In genomic region chr20:62972270-62973032, GRCh38 we compare ENCODE assay signal across 8 cellular contexts. TPM values are rescaled to one million over a fixed set of nuclear protein-coding genes. Genes with fewer than 3 reads are reported as not detected.
DNase-seq lines count a peak whose midpoint lies in the region; ATAC-seq, FAIRE-seq and TF ChIP-seq lines count a peak whose summit lies in the region.

No MANE protein-coding gene starts in this region.

- intact Hi-C loops in endothelial cell of umbilical vein (cut with micrococcal nuclease), result loop anchor here (1.0 kb wide), 2 partner anchors 18 to 37 kb away; no protein-coding TSS in a partner anchor

- H3K27me3 ChIP-seq in NT2/D1 (ENCODE audit: insufficient read depth, insufficient read length) (peaks cover 39% of the 10 kb centered on the region), endothelial cell of umbilical vein (ENCODE audit: control insufficient read depth in 2 of 2, insufficient read depth in 2 of 2, low read length in 2 of 2) (peaks cover 27 to 29% of the 10 kb centered on the region in 2 experiments)

- no peak overlapping the region for H3K27ac ChIP-seq in endothelial cell of umbilical vein (ENCODE audit: insufficient read depth, low read depth, low read length)
- no peak overlapping the region for H3K27ac ChIP-seq in mesodermal cell (ENCODE audit: low read depth, low read length, severe bottlenecking)

- no peak overlapping the region for H3K4me2 ChIP-seq in endothelial cell of umbilical vein (ENCODE audit: insufficient read depth, low read length)

- no peaks in the 10 kb centered on the region for H3K79me2 ChIP-seq in endothelial cell of umbilical vein (ENCODE audit: control insufficient read depth, insufficient read depth, low read length)

- peak overlapping the region; percentile 43 for H3K4me3 ChIP-seq in AG04449 (ENCODE audit: low read depth, low read length)
- peak overlapping the region; percentile 41 for H3K4me3 ChIP-seq in NT2/D1 (ENCODE audit: insufficient read length, low read depth)
- no peak overlapping the region for H3K4me3 ChIP-seq in endothelial cell of umbilical vein (replicated peaks in 1 of 3; ENCODE audit: insufficient read depth in 1 of 3, low read depth in 1 of 3, low read length in 3 of 3)
- H3K4me3 ChIP-seq in mesodermal cell (ENCODE audit: extremely low read depth, insufficient read depth, low read length, poor library complexity, severe bottlenecking), result peak overlapping the region; percentile 8

- CTCF ChIA-PET in AG04449 (lab: Yijun Ruan, JAX) (interaction anchor here (0.6 to 1.9 kb wide), 32 partner anchors 9 to 558 kb away, joined by 3 to 21 read pairs (median 4); partner anchors contain the start of gene DIDO1), endothelial cell of umbilical vein (lab: Charles Lee) (interaction anchor here (0.5 to 1.7 kb wide), 40 partner anchors 9 to 660 kb away, joined by 3 to 18 read pairs (median 4); partner anchors contain the start of genes DIDO1, GID8, SLC17A9 and TCFL5)

- WGBS in mesodermal cell (ENCODE audit: insufficient coverage in 2 of 2), 2 experiments, result 3 to 5% methylated on average over 38 to 43 of the region's 45 CpGs

- no TSS peak for BruUV-seq in endothelial cell of umbilical vein (replicated peaks; lab: Mats Ljungman, UMichigan)

- ATAC-seq in GM18520 (IDR thresholded peaks at IDR 0.05; ENCODE audit: unreplicated experiment), result peak; percentile 61

- no peaks in the 10 kb centered on the region for H4K20me1 ChIP-seq in endothelial cell of umbilical vein (replicated peaks; ENCODE audit: control insufficient read depth, extremely low read depth, insufficient read depth, low read length)

- peak overlapping the region; percentile 29 for H2AFZ ChIP-seq in endothelial cell of umbilical vein (ENCODE audit: low read depth, low read length)

- dilution Hi-C loops in endothelial cell of umbilical vein (cut with MboI; ENCODE audit: extremely low pct_ligation_motif_present, low sequenced_read_pairs), result no loop called here

- peak; percentile 85 for FAIRE-seq in endothelial cell of umbilical vein (lab: Jason Lieb, UNC)

- H3K9me1 ChIP-seq in endothelial cell of umbilical vein (replicated peaks; ENCODE audit: control insufficient read depth, extremely low read depth, insufficient read depth, low read length), result no peaks in the 10 kb centered on the region

- DNase-seq in AG04449 (ENCODE audit: low read depth, low spot score) (peak; percentile 3), HT-29 (ENCODE audit: low spot score) (peak; percentile 94), NT2/D1 (ENCODE audit: low read depth, low spot score) (peak; percentile 83), endothelial cell of umbilical vein (ENCODE audit: low read depth, low spot score) (peak; percentile 79)
- DNase-seq in activated CD8-positive, alpha-beta memory T cell treated with anti-CD3 and anti-CD28 coated beads, Interleukin-2, amount 50 U/mL, for 1 hour (ENCODE audit: extremely low read depth), result peak; percentile 63
- DNase-seq in stimulated activated CD8-positive, alpha-beta memory T cell treated with anti-CD3 and anti-CD28 coated beads, Interleukin-15, amount 100 ng/mL, for 48 hours (ENCODE audit: low read depth in 2 of 2), result peak; percentile 79 to 81

- no peaks in the 10 kb centered on the region for H3K9me3 ChIP-seq in NT2/D1 (ENCODE audit: insufficient read depth, low read length)
- H3K9me3 ChIP-seq in endothelial cell of umbilical vein (replicated peaks; ENCODE audit: control insufficient read depth, insufficient read depth, low read length), result no peaks in the 10 kb centered on the region
- no peaks in the 10 kb centered on the region for H3K9me3 ChIP-seq in mesodermal cell (ENCODE audit: control insufficient read depth, low read length)

- TF ChIP-seq CTCF in AG04449 (IDR thresholded peaks at IDR 0.05; ENCODE audit: insufficient read depth, low read length, missing control alignments) (peak; percentile 99), endothelial cell of umbilical vein (IDR thresholded peaks at IDR 0.05; ENCODE audit: extremely low read depth in 1 of 2, insufficient read depth in 1 of 2, low read depth in 1 of 2, low read length in 2 of 2) (peak; percentile 85 to 93)

- peak overlapping the region; percentile 65 for H3K9ac ChIP-seq in NT2/D1 (ENCODE audit: insufficient read length, low read depth)
- no peak overlapping the region for H3K9ac ChIP-seq in endothelial cell of umbilical vein (replicated peaks; ENCODE audit: extremely low read depth, insufficient read depth, low read length)

- TF ChIP-seq POLR2A in endothelial cell of umbilical vein (IDR thresholded peaks at IDR 0.05; ENCODE audit: low read depth, low read length), result no peak

- H3K36me3 ChIP-seq in NT2/D1 (ENCODE audit: insufficient read depth, insufficient read length, low read length) (no peaks in the 10 kb centered on the region), endothelial cell of umbilical vein (ENCODE audit: control insufficient read depth in 2 of 2, extremely low read depth in 1 of 2, insufficient read depth in 2 of 2, low read length in 2 of 2) (no peaks in the 10 kb centered on the region), mesodermal cell (ENCODE audit: control insufficient read depth, insufficient read depth, low read length) (no peaks in the 10 kb centered on the region)

- H3K4me1 ChIP-seq in NT2/D1 (ENCODE audit: insufficient read depth, insufficient read length) (peaks cover 28% of the 10 kb centered on the region), endothelial cell of umbilical vein (ENCODE audit: control insufficient read depth, extremely low read depth, insufficient read depth, low read length) (no peaks in the 10 kb centered on the region), mesodermal cell (ENCODE audit: control insufficient read depth, insufficient read depth, low read length, poor library complexity, severe bottlenecking) (no peaks in the 10 kb centered on the region)

- POLR2A ChIA-PET in AG04449 (lab: Yijun Ruan, JAX) (interaction anchor here (0.9 kb wide), 2 partner anchors 19 to 37 kb away, joined by 3 read pairs; no protein-coding TSS in a partner anchor), endothelial cell of umbilical vein (lab: Charles Lee) (interaction anchor here (1.4 kb wide), 1 partner anchor 34 kb away, joined by 3 read pairs; the partner anchor contains the start of gene BHLHE23)

TF ChIP-seq in endothelial cell of umbilical vein, 7 proteins besides CTCF, POLR2A, EP300 and RAD21:
- TF ChIP-seq JUN (IDR thresholded peaks at IDR 0.05; ENCODE audit: borderline replicate concordance, insufficient read depth, insufficient read length, low read depth) (no peak), EZH2 (IDR thresholded peaks at IDR 0.05; ENCODE audit: borderline replicate concordance, low read depth, low read length, severe bottlenecking) (peak; percentile 77)

RNA-seq across cellular contexts. Expression of gene SLC17A9, which starts 19.9 kb away (rescaled TPM):
- total RNA-seq in HT-29 (2014; rRNA removed; shearing (Covaris generic)), result 119 and 127 TPM in 2 replicates
- 44.5 and 49.4 TPM in 2 replicates for total RNA-seq in endothelial cell of umbilical vein
- polyA plus RNA-seq in endothelial cell of umbilical vein, result 38.2 and 48.3 TPM in 2 replicates
- 9.6 and 15.4 TPM in 2 replicates for polyA plus RNA-seq in endothelial cell of umbilical vein (2011; cell fraction: cytosol; rRNA removed)
- 182 and 237 TPM in 2 replicates for polyA plus RNA-seq in endothelial cell of umbilical vein (2011; cell fraction: nucleus; rRNA removed)
- 22.2 and 38.9 TPM in 2 replicates for polyA plus RNA-seq in endothelial cell of umbilical vein (2012)
- polyA minus RNA-seq in endothelial cell of umbilical vein, result 10.8 and 19.6 TPM in 2 replicates
- polyA minus RNA-seq in endothelial cell of umbilical vein (2011; cell fraction: cytosol; rRNA and poly(A)+ RNA removed), result not detected
- 26.9 and 30.8 TPM in 2 replicates for polyA minus RNA-seq in endothelial cell of umbilical vein (2011; cell fraction: nucleus; rRNA and poly(A)+ RNA removed)
- 12.6 TPM for polyA plus RNA-seq in mesodermal cell (2013, experiment 1 of 2)
- polyA plus RNA-seq in mesodermal cell (2013, experiment 2 of 2), result 10.0 TPM

RNA-seq across cellular contexts. Expression of gene BHLHE23, which starts 34.3 kb away (rescaled TPM):
- total RNA-seq in HT-29 (2014; rRNA removed; shearing (Covaris generic)), result not detected in 2 replicates
- not detected in 2 replicates for total RNA-seq in endothelial cell of umbilical vein
- not detected in 2 replicates for polyA plus RNA-seq in endothelial cell of umbilical vein
- not detected in 2 replicates for polyA plus RNA-seq in endothelial cell of umbilical vein (2011; cell fraction: cytosol; rRNA removed)
- polyA plus RNA-seq in endothelial cell of umbilical vein (2011; cell fraction: nucleus; rRNA removed), result not detected in 2 replicates
- not detected in 2 replicates for polyA plus RNA-seq in endothelial cell of umbilical vein (2012)
- polyA minus RNA-seq in endothelial cell of umbilical vein, result not detected in 2 replicates
- polyA minus RNA-seq in endothelial cell of umbilical vein (2011; cell fraction: cytosol; rRNA and poly(A)+ RNA removed), result not detected
- not detected in 2 replicates for polyA minus RNA-seq in endothelial cell of umbilical vein (2011; cell fraction: nucleus; rRNA and poly(A)+ RNA removed)
- not detected for polyA plus RNA-seq in mesodermal cell (2013, experiment 1 of 2)
- not detected for polyA plus RNA-seq in mesodermal cell (2013, experiment 2 of 2)

RNA-seq across cellular contexts. Expression of gene GID8, which starts 34.5 kb away (rescaled TPM):
- total RNA-seq in HT-29 (2014; rRNA removed; shearing (Covaris generic)), result 66.9 and 67.4 TPM in 2 replicates
- total RNA-seq in endothelial cell of umbilical vein, result 31.4 and 34.6 TPM in 2 replicates
- 20.6 and 25.3 TPM in 2 replicates for polyA plus RNA-seq in endothelial cell of umbilical vein
- 25.6 and 27.1 TPM in 2 replicates for polyA plus RNA-seq in endothelial cell of umbilical vein (2011; cell fraction: cytosol; rRNA removed)
- 18.7 and 21.7 TPM in 2 replicates for polyA plus RNA-seq in endothelial cell of umbilical vein (2011; cell fraction: nucleus; rRNA removed)
- polyA plus RNA-seq in endothelial cell of umbilical vein (2012), result 28.2 and 28.9 TPM in 2 replicates
- 29.6 and 31.1 TPM in 2 replicates for polyA minus RNA-seq in endothelial cell of umbilical vein
- polyA minus RNA-seq in endothelial cell of umbilical vein (2011; cell fraction: cytosol; rRNA and poly(A)+ RNA removed), result 13.2 TPM
- polyA minus RNA-seq in endothelial cell of umbilical vein (2011; cell fraction: nucleus; rRNA and poly(A)+ RNA removed), result 12.6 and 13.0 TPM in 2 replicates
- 33.1 TPM for polyA plus RNA-seq in mesodermal cell (2013, experiment 1 of 2)
- polyA plus RNA-seq in mesodermal cell (2013, experiment 2 of 2), result 30.2 TPM

RNA-seq across cellular contexts. Expression of gene DIDO1, which starts 46.1 kb away (rescaled TPM):
- 72.0 and 78.5 TPM in 2 replicates for total RNA-seq in HT-29 (2014; rRNA removed; shearing (Covaris generic))
- total RNA-seq in endothelial cell of umbilical vein, result 46.6 and 51.2 TPM in 2 replicates
- polyA plus RNA-seq in endothelial cell of umbilical vein, result 20.7 and 22.1 TPM in 2 replicates
- 14.2 and 14.6 TPM in 2 replicates for polyA plus RNA-seq in endothelial cell of umbilical vein (2011; cell fraction: cytosol; rRNA removed)
- polyA plus RNA-seq in endothelial cell of umbilical vein (2011; cell fraction: nucleus; rRNA removed), result 82.8 and 101 TPM in 2 replicates
- polyA plus RNA-seq in endothelial cell of umbilical vein (2012), result 22.4 and 23.8 TPM in 2 replicates
- polyA minus RNA-seq in endothelial cell of umbilical vein, result 42.9 and 45.1 TPM in 2 replicates
- polyA minus RNA-seq in endothelial cell of umbilical vein (2011; cell fraction: cytosol; rRNA and poly(A)+ RNA removed), result 12.6 TPM
- polyA minus RNA-seq in endothelial cell of umbilical vein (2011; cell fraction: nucleus; rRNA and poly(A)+ RNA removed), result 61.9 and 66.0 TPM in 2 replicates
- 26.9 TPM for polyA plus RNA-seq in mesodermal cell (2013, experiment 1 of 2)
- 24.4 TPM for polyA plus RNA-seq in mesodermal cell (2013, experiment 2 of 2)

Comparison
In these comparisons a context has a peak if more than half of its experiments do, and no peak if none do; other contexts are left out.
1. DNase-seq: peak in every context shown above with its lines; median percentile 94 in HT-29; 83 in NT2/D1; 80 in stimulated activated CD8-positive, alpha-beta memory T cell treated with anti-CD3 and anti-CD28 coated beads, Interleukin-15, amount 100 ng/mL, for 48 hours; 79 in endothelial cell of umbilical vein; 63 in activated CD8-positive, alpha-beta memory T cell treated with anti-CD3 and anti-CD28 coated beads, Interleukin-2, amount 50 U/mL, for 1 hour; 3 in AG04449.
2. H3K4me3 ChIP-seq: peak in AG04449 (single experiment), NT2/D1 (single experiment) and mesodermal cell (single experiment); none in endothelial cell of umbilical vein (0 of 3).